Comparison of ENCODE assay signal across 10 cellular contexts in the genomic region with DNA sequence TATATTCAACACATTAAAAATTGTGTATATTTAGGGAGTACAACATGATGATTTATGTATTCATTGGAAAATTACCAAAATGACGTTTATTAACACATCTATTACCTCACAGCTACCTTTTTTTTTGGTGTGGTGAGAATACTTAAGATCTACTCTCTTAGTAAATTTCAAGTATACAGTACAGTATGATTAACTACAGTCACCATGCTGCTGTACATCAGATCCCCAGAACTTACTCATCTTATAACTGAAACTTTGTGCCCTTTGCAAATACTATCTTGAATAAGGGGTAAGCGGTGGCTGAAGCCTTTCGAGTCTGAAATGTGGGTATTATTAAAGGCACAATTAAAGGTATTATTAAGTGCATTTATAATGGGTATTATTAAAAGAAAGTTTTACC. TPM values are rescaled to one million over a fixed set of nuclear protein-coding genes. Genes with fewer than 3 reads are reported as not detected.
DNase-seq lines count a peak whose midpoint lies in the region; ATAC-seq and TF ChIP-seq lines count a peak whose summit lies in the region.
"Had no signal": no experiment of that assay in that cellular context is flagged by ENCODE, and none has a peak within 500 bp of the region (broad histone marks: within the 10 kb centered on the region; RNA-seq: fewer than 3 reads in every experiment).

No MANE protein-coding gene starts in this region.

- H3K27me3 ChIP-seq in cardiac muscle cell (no peaks in the 10 kb centered on the region), adrenal gland (no peaks in the 10 kb centered on the region), kidney epithelial cell (ENCODE audit: control insufficient read depth, insufficient read depth, low read length) (no peaks in the 10 kb centered on the region), upper lobe of left lung (no peaks in the 10 kb centered on the region)

- H3K4me3 ChIP-seq in cardiac muscle cell = peak overlapping the region; percentile 33
- peak overlapping the region in 2 of 4 donors; percentile 9 to 51 for H3K4me3 ChIP-seq in adrenal gland
- H3K4me3 ChIP-seq in kidney epithelial cell (ENCODE audit: low read depth, low read length) = peak overlapping the region; percentile 47
- peak overlapping the region in 3 of 4 donors; percentile 44 to 55 (median 50) for H3K4me3 ChIP-seq in upper lobe of left lung

- no peak for TF ChIP-seq POLR2A in adrenal gland (IDR thresholded peaks at IDR 0.05)
- TF ChIP-seq POLR2A in upper lobe of left lung (IDR thresholded peaks at IDR 0.05) = no peak

- no peak for ATAC-seq in upper lobe of left lung (ENCODE audit: low FRiP score in 2 of 2)

- TF ChIP-seq CTCF in cardiac muscle cell (IDR thresholded peaks at IDR 0.05; ENCODE audit: low read depth, low read length) (no peak), adrenal gland (IDR thresholded peaks at IDR 0.05) (no peak), kidney epithelial cell (IDR thresholded peaks at IDR 0.05; ENCODE audit: insufficient read depth, low read length, poor library complexity, severe bottlenecking) (no peak), upper lobe of left lung (IDR thresholded peaks at IDR 0.05) (no peak)

- H3K4me1 ChIP-seq in cardiac muscle cell (ENCODE audit: low read depth) (no peaks in the 10 kb centered on the region), adrenal gland (replicated peaks in 1 of 2) (peaks cover 0 to 6% of the 10 kb centered on the region in 2 donors), upper lobe of left lung (no peaks in the 10 kb centered on the region)

- DNase-seq in cardiac muscle cell (ENCODE audit: low read depth in 1 of 2, low spot score in 1 of 2) (peak in 1 of 2 donors; percentile 1), cardiac septum (ENCODE audit: low spot score) (no peak), adrenal gland (no peak), kidney epithelial cell (ENCODE audit: low read depth) (no peak), upper lobe of left lung (no peak), NCI-H2196 (lab: John Stamatoyannopoulos, UW; ENCODE audit: unreplicated experiment) (no peak), NCI-H774 (lab: John Stamatoyannopoulos, UW) (no peak)
- no peak for DNase-seq in central memory CD4-positive, alpha-beta T cell
- DNase-seq: GOT3, NCI-H446 had no signal

- H3K27ac ChIP-seq in cardiac muscle cell = no peak overlapping the region
- peak overlapping the region in 4 of 5 donors; percentile 53 to 91 (median 84) for H3K27ac ChIP-seq in adrenal gland
- H3K27ac ChIP-seq in upper lobe of left lung = no peak overlapping the region

- TF ChIP-seq EP300 in upper lobe of left lung (IDR thresholded peaks at IDR 0.05) = no peak

- H3K36me3 ChIP-seq in cardiac muscle cell (no peaks in the 10 kb centered on the region), adrenal gland (replicated peaks in 1 of 2) (no peaks in the 10 kb centered on the region), kidney epithelial cell (ENCODE audit: control insufficient read depth, insufficient read depth, low read length) (no peaks in the 10 kb centered on the region), upper lobe of left lung (no peaks in the 10 kb centered on the region)

- no peaks in the 10 kb centered on the region for H3K9me3 ChIP-seq in cardiac muscle cell (ENCODE audit: low read depth)
- no peaks in the 10 kb centered on the region for H3K9me3 ChIP-seq in adrenal gland (replicated peaks in 1 of 3)
- H3K9me3 ChIP-seq in upper lobe of left lung = no peaks in the 10 kb centered on the region

- intact Hi-C loops in cardiac septum (cut with DNase I) (no loop called here), adrenal gland (cut with DNase I) (no loop called here)

- WGBS in adrenal gland, 4 donors = 29 to 62% (median 43%) methylated on average over 3 of the region's 3 CpGs
- WGBS in upper lobe of left lung, 2 donors = 57 to 59% methylated on average over 3 of the region's 3 CpGs

RNA-seq across cellular contexts. Expression of gene PHKA1, which starts 1.0 kb away (rescaled TPM):
- 5.2 and 10.9 TPM in 2 replicates for total RNA-seq in cardiac muscle cell
- 4.1 and 9.3 TPM in 2 replicates for polyA plus RNA-seq in cardiac muscle cell
- total RNA-seq in cardiac septum = 5.8 TPM
- total RNA-seq in adrenal gland = 10 to 100 TPM; 23.0 to 46.4 (median 40.9) TPM
- polyA plus RNA-seq in adrenal gland = 10 to 100 TPM; 11.8 to 22.6 (median 11.9) TPM
- 6.4 TPM in 2 replicates for total RNA-seq in kidney epithelial cell
- 10 to 100 TPM in 1 of 6 donors, 1 to 10 TPM in 5; 2.3 to 10.5 (median 3.4) TPM for total RNA-seq in upper lobe of left lung

Comparison
In these comparisons a context has a peak if more than half of its experiments do, and no peak if none do; other contexts are left out.
1. H3K27ac ChIP-seq: peak in adrenal gland (4 of 5); none in cardiac muscle cell (single experiment) and upper lobe of left lung (0 of 4).